In the genomic region with DNA sequence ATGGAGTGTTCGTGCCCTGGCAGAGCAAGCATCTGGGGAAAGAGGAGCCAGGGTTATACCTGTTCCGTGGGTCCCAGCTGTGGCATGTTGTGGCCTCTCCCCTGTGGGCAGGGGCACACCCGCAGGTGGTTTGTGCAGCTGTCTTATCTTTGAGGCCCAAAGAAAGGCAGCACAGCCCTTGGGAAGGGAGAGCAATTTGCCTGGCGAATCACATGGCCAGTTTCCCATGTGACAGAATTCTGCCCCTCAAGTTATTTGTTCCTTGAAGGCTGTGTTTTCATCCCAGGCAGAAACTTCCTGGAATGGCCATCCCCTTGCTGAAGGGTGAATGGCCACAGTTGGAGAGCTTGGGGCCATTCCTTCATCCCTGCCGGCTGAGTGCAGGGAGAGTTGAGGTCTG, we compare ENCODE assay signal across 22 cellular contexts. TPM values are rescaled to one million over a fixed set of nuclear protein-coding genes. Genes with fewer than 3 reads are reported as not detected.
"Had no signal": no experiment of that assay in that cellular context is flagged by ENCODE, and none has a peak within 500 bp of the region (broad histone marks: within the 10 kb centered on the region; RNA-seq: fewer than 3 reads in every experiment).

No MANE protein-coding gene starts in this region.

- ATAC-seq: esophagus mucosa; left lobe of liver; naive thymus-derived CD8-positive, alpha-beta T cell; sciatic nerve; stimulated activated naive B cell treated with anti-CD40 and anti-IgM and Interleukin-4, amounts not matched to agents 10 μg/mL and 1 μg/mL and 100 μg/mL, for 72 hours; stimulated activated naive CD8-positive, alpha-beta T cell treated with anti-CD3 and anti-CD28 coated beads, Interleukin-15, amount 100 ng/mL, for 72 hours had no signal

- DNase-seq: cortex of kidney; dorsolateral prefrontal cortex; effector CD8-positive, alpha-beta T cell; heart right ventricle; hypothalamus; kidney glomerular epithelial cell; mammary epithelial cell; naive thymus-derived CD8-positive, alpha-beta T cell; posterior cingulate gyrus; spleen; stimulated activated CD4-positive, alpha-beta T cell treated with anti-CD3 and anti-CD28 coated beads, Interleukin-15, amount 100 ng/mL, for 24 hours; stimulated activated CD4-positive, alpha-beta T cell treated with anti-CD3 and anti-CD28 coated beads, Interleukin-1b, Interleukin-23, amount 100 ng/mL, for 48 hours; stimulated activated CD4-positive, alpha-beta T cell treated with anti-CD3 and anti-CD28 coated beads, Interleukin-4, amount 100 ng/mL, for 24 hours; stimulated activated naive B cell treated with anti-CD40 and anti-IgM and Interleukin-4, amounts not matched to agents 10 μg/mL and 1 μg/mL and 100 μg/mL, for 72 hours; stimulated activated naive CD8-positive, alpha-beta T cell treated with anti-CD3 and anti-CD28 coated beads, Interleukin-15, amount 100 ng/mL, for 72 hours; testis had no signal

- H3K9me3 ChIP-seq: heart right ventricle, neutrophil, spleen, testis, tibial nerve had no signal

- H3K27me3 ChIP-seq: dorsolateral prefrontal cortex, heart right ventricle, spleen, testis had no signal

- H3K4me3 Mint-ChIP-seq: naive thymus-derived CD8-positive, alpha-beta T cell; stimulated activated naive B cell treated with anti-CD40 and anti-IgM and Interleukin-4, amounts not matched to agents 10 μg/mL and 1 μg/mL and 100 μg/mL, for 72 hours; stimulated activated naive CD8-positive, alpha-beta T cell treated with anti-CD3 and anti-CD28 coated beads, Interleukin-15, amount 100 ng/mL, for 72 hours had no signal

- H3K4me1 ChIP-seq: testis had no signal

- H3K27me3 Mint-ChIP-seq: naive thymus-derived CD8-positive, alpha-beta T cell; stimulated activated naive B cell treated with anti-CD40 and anti-IgM and Interleukin-4, amounts not matched to agents 10 μg/mL and 1 μg/mL and 100 μg/mL, for 72 hours; stimulated activated naive CD8-positive, alpha-beta T cell treated with anti-CD3 and anti-CD28 coated beads, Interleukin-15, amount 100 ng/mL, for 72 hours had no signal

- H3K27ac Mint-ChIP-seq: stimulated activated naive B cell treated with anti-CD40 and anti-IgM and Interleukin-4, amounts not matched to agents 10 μg/mL and 1 μg/mL and 100 μg/mL, for 72 hours; stimulated activated naive CD8-positive, alpha-beta T cell treated with anti-CD3 and anti-CD28 coated beads, Interleukin-15, amount 100 ng/mL, for 72 hours had no signal

- H3K9me3 Mint-ChIP-seq: naive thymus-derived CD8-positive, alpha-beta T cell; stimulated activated naive B cell treated with anti-CD40 and anti-IgM and Interleukin-4, amounts not matched to agents 10 μg/mL and 1 μg/mL and 100 μg/mL, for 72 hours; stimulated activated naive CD8-positive, alpha-beta T cell treated with anti-CD3 and anti-CD28 coated beads, Interleukin-15, amount 100 ng/mL, for 72 hours had no signal

- H3K27ac ChIP-seq: dorsolateral prefrontal cortex, heart right ventricle, neutrophil, spleen, testis, tibial nerve had no signal

RNA-seq across cellular contexts. Expression of a gene that starts 41.0 kb away (rescaled TPM):
- total RNA-seq: mononuclear cell; naive thymus-derived CD8-positive, alpha-beta T cell had no signal
